In genomic region chr16:67029249-67030096, GRCh38 we compare ENCODE assay signal across 1 cellular context.
TF ChIP-seq lines count a peak whose summit lies in the region.

No MANE protein-coding gene starts in this region.

TF ChIP-seq in K562, 482 proteins besides CTCF, POLR2A, EP300 and RAD21 (continued from another document and continues in another):
- TF ChIP-seq ZC3H4 (CRISPR knock-in tag; IDR thresholded peaks at IDR 0.05; ENCODE audit: borderline replicate concordance) (peak; percentile 45; the same call in 1 of the 2 replicates), TEAD1 (CRISPR knock-in tag; IDR thresholded peaks at IDR 0.05) (0 out of 4 replicates have a peak, but pooled peaks of 1 of the 2 experiments have one; percentile 52), TRIM25 (IDR thresholded peaks at IDR 0.05; ENCODE audit: borderline replicate concordance) (no peak), ASH1L (IDR thresholded peaks at IDR 0.05; ENCODE audit: borderline replicate concordance, low read depth, partially characterized antibody) (no peak), RBM22 (IDR thresholded peaks at IDR 0.05; ENCODE audit: low read depth, low read length, poor library complexity, severe bottlenecking) (peak; percentile 80), RBM14 (IDR thresholded peaks at IDR 0.05; ENCODE audit: borderline replicate concordance, insufficient read depth, low read depth, low read length) (0 out of 2 replicates have a peak, but pooled peaks have one; percentile 77), E2F6 (IDR thresholded peaks at IDR 0.05; ENCODE audit: borderline replicate concordance in 1 of 2, extremely low read depth in 1 of 2, insufficient read depth in 1 of 2, insufficient read length in 1 of 2, low read depth in 1 of 2, low read length in 1 of 2, poor library complexity in 1 of 2, severe bottlenecking in 1 of 2) (peak; percentile 28 to 78), THAP12 (CRISPR knock-in tag; IDR thresholded peaks at IDR 0.05) (0 out of 2 replicates have a peak, but pooled peaks have one; percentile 20), NR1H2 (CRISPR knock-in tag; IDR thresholded peaks at IDR 0.05) (peak; percentile 83; the same call in 1 of the 2 replicates), ZNF395 (CRISPR knock-in tag; IDR thresholded peaks at IDR 0.05) (no peak), ZNF644 (tag; IDR thresholded peaks at IDR 0.05; ENCODE audit: low read depth) (no peak), CBFA2T2 (conservative IDR thresholded peaks at IDR 0.05) (no peak), PHF8 (IDR thresholded peaks at IDR 0.05; ENCODE audit: borderline replicate concordance, low read length) (peak; percentile 79; the same call in 1 of the 2 replicates), HCFC1 (IDR thresholded peaks at IDR 0.05; ENCODE audit: low read depth, low read length) (no peak; the same call in 1 of the 2 replicates), SREBF1 (IDR thresholded peaks at IDR 0.05; ENCODE audit: borderline replicate concordance, low read depth, low read length) (no peak), NFIC (IDR thresholded peaks at IDR 0.05) (peak; percentile 45; the same call in 1 of the 2 replicates), KDM1A (IDR thresholded peaks at IDR 0.05) (0 out of 4 replicates have a peak, but pooled peaks of 1 of the 2 experiments have one; percentile 15), POLR2G (IDR thresholded peaks at IDR 0.05; ENCODE audit: low read depth, low read length) (peak; percentile 84), RCOR1 (IDR thresholded peaks at IDR 0.05; ENCODE audit: borderline replicate concordance in 1 of 2, low read depth in 2 of 2, low read length in 2 of 2) (peak in 1 of 2 experiments; percentile 55; a peak in 1 of 4 replicates), KDM5B (IDR thresholded peaks at IDR 0.05; ENCODE audit: insufficient replicate concordance, low read depth, low read length) (no peak), HNRNPLL (IDR thresholded peaks at IDR 0.05; ENCODE audit: low read depth, low read length, poor library complexity, severe bottlenecking) (peak; percentile 35), RFX7 (CRISPR knock-in tag; IDR thresholded peaks at IDR 0.05) (no peak), VEZF1 (CRISPR knock-in tag; IDR thresholded peaks at IDR 0.05) (peak; percentile 57; the same call in 1 of the 2 replicates), ZNF175 (CRISPR knock-in tag; IDR thresholded peaks at IDR 0.05; ENCODE audit: low read depth) (0 out of 2 replicates have a peak, but pooled peaks have one; percentile 57), NCOA1 (IDR thresholded peaks at IDR 0.05; ENCODE audit: low read depth) (no peak), TGIF2 (CRISPR knock-in tag; IDR thresholded peaks at IDR 0.05) (peak; percentile 69; the same call in 1 of the 2 replicates), SAFB (IDR thresholded peaks at IDR 0.05; ENCODE audit: borderline replicate concordance, low read depth, low read length) (peak; percentile 69; the same call in 1 of the 2 replicates), TFAP4 (CRISPR knock-in tag; IDR thresholded peaks at IDR 0.05; ENCODE audit: borderline replicate concordance) (peak; percentile 33; the same call in 1 of the 2 replicates), ZNF589 (CRISPR knock-in tag; IDR thresholded peaks at IDR 0.05; ENCODE audit: low read depth) (0 out of 2 replicates have a peak, but pooled peaks have one; percentile 9), CHAMP1 (IDR thresholded peaks at IDR 0.05) (no peak), RNF219 (CRISPR knock-in tag; IDR thresholded peaks at IDR 0.05) (no peak), FIP1L1 (IDR thresholded peaks at IDR 0.05; ENCODE audit: low read depth, low read length, poor library complexity, severe bottlenecking) (peak; percentile 56), ZNF197 (CRISPR knock-in tag; IDR thresholded peaks at IDR 0.05; ENCODE audit: low read depth) (no peak), YY1 (IDR thresholded peaks at IDR 0.05; ENCODE audit: borderline replicate concordance in 1 of 3, control insufficient read depth in 1 of 3, extremely low read depth in 1 of 3, insufficient read depth in 3 of 3, insufficient read length in 1 of 3, insufficient replicate concordance in 2 of 3, low read depth in 1 of 3, low read length in 2 of 3) (peak; percentile 52 to 79 (median 75)), TAF7 (tag; IDR thresholded peaks at IDR 0.05) (no peak), RREB1 (CRISPR knock-in tag; IDR thresholded peaks at IDR 0.05) (no peak)
